In the genomic region with DNA sequence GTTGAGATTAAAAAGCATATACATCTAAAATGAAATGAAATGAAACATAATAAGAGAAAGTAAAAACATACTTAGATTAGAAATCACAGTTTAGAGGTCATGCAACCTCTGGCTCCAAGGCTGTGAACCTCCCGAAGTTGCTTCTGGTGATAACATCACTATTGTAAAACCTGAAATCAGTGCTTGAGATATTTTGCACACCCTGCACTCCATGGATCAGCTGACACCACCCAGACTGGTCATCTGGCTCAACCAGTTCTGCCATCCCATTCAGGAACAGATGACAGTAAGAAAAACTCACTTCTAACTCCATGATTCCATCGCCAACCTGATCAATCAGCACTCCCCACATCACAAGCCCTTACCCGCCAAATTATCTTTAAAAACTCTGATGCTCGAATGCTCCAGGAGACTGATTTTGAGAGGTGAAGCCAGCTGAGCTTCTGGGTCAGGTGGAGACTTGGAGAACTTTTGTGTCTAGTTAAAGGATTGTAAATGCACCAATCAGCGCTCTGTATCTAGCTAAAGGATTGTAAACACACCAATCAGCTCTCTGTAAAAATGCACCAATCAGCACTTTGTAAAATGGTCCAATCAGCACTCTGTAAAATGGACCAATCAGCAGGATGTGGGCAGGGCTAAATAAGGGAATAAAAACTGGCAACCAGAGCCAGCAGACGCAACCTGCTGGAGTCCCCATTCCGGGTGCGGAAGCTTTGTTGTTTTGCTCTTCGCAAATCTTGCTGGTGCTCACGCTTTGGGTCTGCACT, we compare ENCODE assay signal across 24 cellular contexts.
"Had no signal": no experiment of that assay in that cellular context is flagged by ENCODE, and none has a peak within 500 bp of the region (broad histone marks: within the 10 kb centered on the region; RNA-seq: fewer than 3 reads in every experiment).

No MANE protein-coding gene starts in this region.

- H3K36me3 ChIP-seq: brain microvascular endothelial cell, esophagus muscularis mucosa, heart left ventricle, left ventricle myocardium inferior, tibial nerve, vagina had no signal

- H3K27ac ChIP-seq: brain microvascular endothelial cell, esophagus muscularis mucosa, foreskin keratinocyte, heart left ventricle, left ventricle myocardium inferior, tibial nerve, vagina had no signal

- H3K4me1 ChIP-seq: esophagus muscularis mucosa, vagina had no signal

- H3K36me3 Mint-ChIP-seq: activated naive CD4-positive, alpha-beta T cell treated with anti-CD3 and anti-CD28 coated beads, Interleukin-2, amount 10 ng/mL, durations not matched to agents 7 days and 5 days; natural killer cell treated with Interleukin-12 subunit alpha and Interleukin-12 subunit beta and Interleukin-15 and Interleukin-18, amount 100 ng/mL, for 72 hours had no signal

- H3K27ac Mint-ChIP-seq: activated CD4-positive, alpha-beta memory T cell treated with anti-CD3 and anti-CD28 coated beads, Interleukin-2, amount 10 ng/mL, durations not matched to agents 7 days and 5 days; activated CD4-positive, alpha-beta T cell treated with anti-CD3 and anti-CD28 coated beads, Interleukin-2, amount 10 ng/mL, durations not matched to agents 7 days and 5 days; activated naive CD4-positive, alpha-beta T cell treated with anti-CD3 and anti-CD28 coated beads, Interleukin-2, amount 10 ng/mL, durations not matched to agents 7 days and 5 days; activated T-cell treated with anti-CD3 and anti-CD28 coated beads, Interleukin-2, amount 50 U/mL, for 24 hours; natural killer cell treated with Interleukin-12 subunit alpha and Interleukin-12 subunit beta and Interleukin-15 and Interleukin-18, amount 100 ng/mL, for 72 hours had no signal

- ATAC-seq: heart left ventricle; mucosa of descending colon; natural killer cell treated with Interleukin-12 subunit alpha and Interleukin-12 subunit beta and Interleukin-15 and Interleukin-18, amount 100 ng/mL, for 72 hours; right cardiac atrium had no signal

- DNase-seq: activated CD4-positive, alpha-beta memory T cell treated with anti-CD3 and anti-CD28 coated beads, Interleukin-2, amount 10 ng/mL, durations not matched to agents 7 days and 5 days; activated CD4-positive, alpha-beta T cell treated with anti-CD3 and anti-CD28 coated beads for 1 hour; activated CD4-positive, alpha-beta T cell treated with anti-CD3 and anti-CD28 coated beads, Interleukin-2, amount 10 ng/mL, durations not matched to agents 7 days and 5 days; activated CD8-positive, alpha-beta memory T cell treated with anti-CD3 and anti-CD28 coated beads, Interleukin-2, amount 50 U/mL, for 48 hours; activated gamma-delta T cell; activated naive CD4-positive, alpha-beta T cell treated with anti-CD3 and anti-CD28 coated beads, Interleukin-2, amount 10 ng/mL, durations not matched to agents 7 days and 5 days; activated T-cell treated with anti-CD3 and anti-CD28 coated beads, Interleukin-2, amount 50 U/mL, for 24 hours; amniotic stem cell; brain microvascular endothelial cell; central memory CD4-positive, alpha-beta T cell; heart left ventricle; left ventricle myocardium inferior; mucosa of descending colon; posterior cingulate gyrus; right cardiac atrium; stimulated activated CD4-positive, alpha-beta T cell treated with anti-CD3 and anti-CD28 coated beads, Interleukin-2, amount 100 ng/mL, for 48 hours; stimulated activated naive CD4-positive, alpha-beta T cell treated with Interleukin-2 at 50 U/mL for 16 hours; T1000 had no signal

- H3K4me3 ChIP-seq: esophagus muscularis mucosa, heart left ventricle, left ventricle myocardium inferior, lung, mucosa of descending colon, tibial nerve, vagina had no signal

- H3K4me3 Mint-ChIP-seq: activated CD4-positive, alpha-beta memory T cell treated with anti-CD3 and anti-CD28 coated beads, Interleukin-2, amount 10 ng/mL, durations not matched to agents 7 days and 5 days; activated CD4-positive, alpha-beta T cell treated with anti-CD3 and anti-CD28 coated beads, Interleukin-2, amount 10 ng/mL, durations not matched to agents 7 days and 5 days; activated naive CD4-positive, alpha-beta T cell treated with anti-CD3 and anti-CD28 coated beads, Interleukin-2, amount 10 ng/mL, durations not matched to agents 7 days and 5 days; activated T-cell treated with anti-CD3 and anti-CD28 coated beads, Interleukin-2, amount 50 U/mL, for 24 hours; natural killer cell treated with Interleukin-12 subunit alpha and Interleukin-12 subunit beta and Interleukin-15 and Interleukin-18, amount 100 ng/mL, for 72 hours had no signal

- H3K9me3 ChIP-seq: esophagus muscularis mucosa, mucosa of descending colon, tibial nerve, vagina had no signal

- H3K27me3 ChIP-seq: brain microvascular endothelial cell, esophagus muscularis mucosa, foreskin keratinocyte, heart left ventricle, tibial nerve, vagina had no signal

- H3K4me1 Mint-ChIP-seq: activated CD4-positive, alpha-beta memory T cell treated with anti-CD3 and anti-CD28 coated beads, Interleukin-2, amount 10 ng/mL, durations not matched to agents 7 days and 5 days; activated CD4-positive, alpha-beta T cell treated with anti-CD3 and anti-CD28 coated beads, Interleukin-2, amount 10 ng/mL, durations not matched to agents 7 days and 5 days; activated naive CD4-positive, alpha-beta T cell treated with anti-CD3 and anti-CD28 coated beads, Interleukin-2, amount 10 ng/mL, durations not matched to agents 7 days and 5 days had no signal

- H3K27me3 Mint-ChIP-seq: activated CD4-positive, alpha-beta memory T cell treated with anti-CD3 and anti-CD28 coated beads, Interleukin-2, amount 10 ng/mL, durations not matched to agents 7 days and 5 days; activated CD4-positive, alpha-beta T cell treated with anti-CD3 and anti-CD28 coated beads, Interleukin-2, amount 10 ng/mL, durations not matched to agents 7 days and 5 days; activated naive CD4-positive, alpha-beta T cell treated with anti-CD3 and anti-CD28 coated beads, Interleukin-2, amount 10 ng/mL, durations not matched to agents 7 days and 5 days; activated T-cell treated with anti-CD3 and anti-CD28 coated beads, Interleukin-2, amount 50 U/mL, for 24 hours; natural killer cell treated with Interleukin-12 subunit alpha and Interleukin-12 subunit beta and Interleukin-15 and Interleukin-18, amount 100 ng/mL, for 72 hours had no signal
